Comparison of ENCODE assay signal across 8 cellular contexts in genomic region chr20:63230800-63231268, GRCh38. TPM values are rescaled to one million over a fixed set of nuclear protein-coding genes. Genes with fewer than 3 reads are reported as not detected.
A peak's percentile ranks its signal among the peaks of the same experiment; 100 is the strongest.
DNase-seq lines count a peak whose midpoint lies in the region; ATAC-seq and TF ChIP-seq lines count a peak whose summit lies in the region.

No MANE protein-coding gene starts in this region.

- peaks cover 0 to 64% (median 2%) of the 10 kb centered on the region in 3 donors for H3K27me3 ChIP-seq in psoas muscle (ENCODE audit: insufficient read depth in 3 of 3, low read length in 2 of 3)

- ATAC-seq in psoas muscle, result peak; percentile 59 to 75 (median 69)
- no peak for ATAC-seq in HG02759 (IDR thresholded peaks at IDR 0.05; ENCODE audit: unreplicated experiment)
- no peak for ATAC-seq in GM18498 (IDR thresholded peaks at IDR 0.05; ENCODE audit: unreplicated experiment)

- H3K9me3 ChIP-seq in psoas muscle, result no peaks in the 10 kb centered on the region

- no peak overlapping the region for H3K27ac ChIP-seq in psoas muscle

- peak; percentile 74 for DNase-seq in DMS 273 (lab: John Stamatoyannopoulos, UW; ENCODE audit: unreplicated experiment)
- DNase-seq in DMS 273 treated with DMSO at 0.1 percent for 48 hours (lab: John Stamatoyannopoulos, UW), result no peak
- DNase-seq in UCSD-AML1 (lab: John Stamatoyannopoulos, UW; ENCODE audit: unreplicated experiment), result peak; percentile 49
- peak in 41 of 42 donors; percentile 36 to 84 (median 68) for DNase-seq in head of caudate nucleus
- DNase-seq in psoas muscle, result peak; percentile 52 to 65
- DNase-seq in NCI-H1105 (lab: John Stamatoyannopoulos, UW), result no peak

- WGBS in psoas muscle, 3 donors, result 10 to 12% (median 11%) methylated on average over 17 of the region's 17 CpGs

- H3K36me3 ChIP-seq in psoas muscle (ENCODE audit: insufficient read depth in 1 of 2, low read depth in 1 of 2), result no peaks in the 10 kb centered on the region

- intact Hi-C loops in head of caudate nucleus (cut with DNase I) (loop anchor here (5.0 kb wide), 1 partner anchor 174 kb away; no protein-coding TSS in a partner anchor), psoas muscle (cut with DNase I) (loop anchor here in 1 of 2 donors (5.0 kb wide), 1 partner anchor 49 kb away; no protein-coding TSS in a partner anchor)

- peak; percentile 43 for TF ChIP-seq CTCF in psoas muscle (IDR thresholded peaks at IDR 0.05)

- H3K4me1 ChIP-seq in psoas muscle, result no peaks in the 10 kb centered on the region

- no peak overlapping the region for H3K4me3 ChIP-seq in psoas muscle

RNA-seq across cellular contexts. Expression of gene BIRC7, which starts 4.9 kb away (rescaled TPM):
- total RNA-seq in psoas muscle, result not detected
- polyA plus RNA-seq in psoas muscle, result under 1 TPM in 1 of 3 donors, not detected in 2; 0.04 TPM

RNA-seq across cellular contexts. Expression of gene YTHDF1, which starts 14.9 kb away (rescaled TPM):
- 10 to 100 TPM; 36.0 to 52.1 (median 48.0) TPM for total RNA-seq in psoas muscle
- 10 to 100 TPM; 27.4 to 51.8 (median 28.9) TPM for polyA plus RNA-seq in psoas muscle

RNA-seq across cellular contexts. Expression of gene NKAIN4, which starts 23.4 kb away (rescaled TPM):
- not detected for total RNA-seq in psoas muscle
- polyA plus RNA-seq in psoas muscle, result not detected

RNA-seq across cellular contexts. Expression of gene ARFGAP1, which starts 41.8 kb away (rescaled TPM):
- 10 to 100 TPM; 19.9 to 42.2 (median 25.5) TPM for total RNA-seq in psoas muscle
- polyA plus RNA-seq in psoas muscle, result 10 to 100 TPM; 22.3 to 42.0 (median 30.4) TPM

Comparison
In these comparisons a context has a peak if more than half of its experiments do, and no peak if none do; other contexts are left out.
1. DNase-seq: peak in DMS 273 (single experiment), UCSD-AML1 (single experiment), head of caudate nucleus (41 of 42) and psoas muscle (2 of 2); none in DMS 273 treated with DMSO at 0.1 percent for 48 hours (single experiment) and NCI-H1105 (single experiment).
2. ATAC-seq: peak in psoas muscle (4 of 4); none in HG02759 (single experiment) and GM18498 (single experiment).